ENCODE assay signal across 9 cellular contexts in the genomic region with DNA sequence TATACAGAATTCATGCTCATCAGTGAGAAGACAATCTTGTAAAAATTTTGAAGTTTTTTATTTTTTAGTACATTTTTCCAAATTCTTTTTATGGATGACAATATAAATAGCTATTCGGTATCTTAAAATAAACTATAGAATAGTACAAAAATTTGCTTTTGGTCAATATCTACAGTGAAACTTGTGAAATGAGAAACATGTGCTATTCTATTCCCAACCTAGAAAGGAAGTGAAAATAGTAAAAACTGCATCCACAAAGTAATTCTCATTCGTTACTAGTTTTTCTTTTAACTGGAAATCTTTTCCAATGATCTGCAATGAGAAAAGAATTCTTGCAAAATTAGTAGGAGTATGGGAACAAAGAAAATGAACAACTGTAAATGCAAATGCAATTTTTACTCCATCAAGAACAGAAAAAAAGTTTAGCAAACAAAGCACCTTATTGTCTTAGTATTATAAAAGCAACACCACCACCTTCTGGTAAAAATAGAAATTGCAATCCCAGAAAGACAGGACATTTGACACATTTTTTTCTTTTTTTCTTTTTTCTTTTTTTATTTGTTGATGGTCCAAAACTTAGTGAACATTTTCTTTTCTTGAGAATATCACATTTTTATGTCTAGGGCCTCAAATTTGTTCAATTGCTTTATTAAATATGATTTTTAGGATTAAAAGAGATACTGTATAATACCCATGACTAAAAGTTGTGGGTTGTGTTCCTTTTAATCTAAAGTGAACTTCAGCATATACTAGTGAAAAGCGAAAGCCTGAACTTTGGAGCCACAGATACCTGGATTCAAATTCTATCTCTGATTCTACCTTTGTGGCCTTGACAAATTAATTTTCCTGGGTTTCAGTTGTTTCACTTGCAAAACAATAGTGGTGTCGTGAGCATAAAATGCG.
A peak's percentile ranks its signal among the peaks of the same experiment; 100 is the strongest.
DNase-seq lines count a peak whose midpoint lies in the region; ATAC-seq, FAIRE-seq and TF ChIP-seq lines count a peak whose summit lies in the region.
"Had no signal": no experiment of that assay in that cellular context is flagged by ENCODE, and none has a peak within 500 bp of the region (broad histone marks: within the 10 kb centered on the region; RNA-seq: fewer than 3 reads in every experiment).

No MANE protein-coding gene starts in this region.

- FAIRE-seq in RCC 7860 (lab: Jason Lieb, UNC) = peak; percentile 51
- FAIRE-seq: islet of Langerhans had no signal

- WGBS in gastroesophageal sphincter (ENCODE audit: low coverage in 1 of 2), 2 donors = 76% methylated on average over 5 of the region's 5 CpGs

- DNase-seq in AG10803 (ENCODE audit: low read depth) (peak; percentile 9), RCC 7860 (ENCODE audit: low spot score) (no peak)
- DNase-seq in activated T-helper 1 cell treated with anti-CD3 and anti-CD28 coated beads, Interleukin-12 subunit alpha, Interleukin-12 subunit beta, Interleukin-2, Interleukin-4 antibody, amounts not matched to agents 30 ng/mL and 10 ng/mL and 1 ng/mL, durations not matched to agents 14 hours and 24 hours and 36 hours (ENCODE audit: low spot score) = no peak
- DNase-seq in NK-92 treated with Interleukin-12 subunit alpha and Interleukin-12 subunit beta, amount 100 ng/mL, for 24 hours (lab: John Stamatoyannopoulos, UW) = no peak
- no peak for DNase-seq in activated T-cell treated with anti-CD3 and anti-CD28 coated beads, Interleukin-2, amount 50 U/mL, for 1 hour

- TF ChIP-seq CTCF in AG10803 (conservative IDR thresholded peaks at IDR 0.05; ENCODE audit: low read length) (peak; percentile 36), gastroesophageal sphincter (IDR thresholded peaks at IDR 0.05) (peak in 3 of 4 experiments; percentile 23 to 40 (median 26))

- no peak for TF ChIP-seq POLR2A in gastroesophageal sphincter (IDR thresholded peaks at IDR 0.05)

- no peak overlapping the region for H3K4me3 Mint-ChIP-seq in activated T-helper 1 cell treated with anti-CD3 and anti-CD28 coated beads, Interleukin-12 subunit alpha, Interleukin-12 subunit beta, Interleukin-2, Interleukin-4 antibody, amounts not matched to agents 30 ng/mL and 10 ng/mL and 1 ng/mL, durations not matched to agents 14 hours and 24 hours and 36 hours

- peaks cover 0 to 14% (median 0%) of the 10 kb centered on the region in 3 donors for H3K9me3 ChIP-seq in gastroesophageal sphincter

- no peaks in the 10 kb centered on the region for H3K36me3 ChIP-seq in gastroesophageal sphincter

- intact Hi-C loops in activated T-helper 1 cell treated with anti-CD3 and anti-CD28 coated beads, Interleukin-12 subunit alpha, Interleukin-12 subunit beta, Interleukin-2, Interleukin-4 antibody, amounts not matched to agents 30 ng/mL and 10 ng/mL and 1 ng/mL, durations not matched to agents 14 hours and 24 hours and 36 hours (cut with micrococcal nuclease) = loop anchor here (1.0 to 2.0 kb wide), 2 partner anchors 245 to 281 kb away; no protein-coding TSS in a partner anchor

- H3K27me3 Mint-ChIP-seq in activated T-helper 1 cell treated with anti-CD3 and anti-CD28 coated beads, Interleukin-12 subunit alpha, Interleukin-12 subunit beta, Interleukin-2, Interleukin-4 antibody, amounts not matched to agents 30 ng/mL and 10 ng/mL and 1 ng/mL, durations not matched to agents 14 hours and 24 hours and 36 hours (ENCODE audit: insufficient read depth) = peaks cover 6% of the 10 kb centered on the region

- H3K4me3 ChIP-seq in AG10803 (ENCODE audit: low read length) = no peak overlapping the region
- no peak overlapping the region for H3K4me3 ChIP-seq in gastroesophageal sphincter

- TF ChIP-seq EP300 in gastroesophageal sphincter (IDR thresholded peaks at IDR 0.05) = no peak

- H3K27me3 ChIP-seq in gastroesophageal sphincter = no peaks in the 10 kb centered on the region

- no peak overlapping the region for H3K27ac Mint-ChIP-seq in activated T-helper 1 cell treated with anti-CD3 and anti-CD28 coated beads, Interleukin-12 subunit alpha, Interleukin-12 subunit beta, Interleukin-2, Interleukin-4 antibody, amounts not matched to agents 30 ng/mL and 10 ng/mL and 1 ng/mL, durations not matched to agents 14 hours and 24 hours and 36 hours

- H3K4me1 Mint-ChIP-seq in activated T-helper 1 cell treated with anti-CD3 and anti-CD28 coated beads, Interleukin-12 subunit alpha, Interleukin-12 subunit beta, Interleukin-2, Interleukin-4 antibody, amounts not matched to agents 30 ng/mL and 10 ng/mL and 1 ng/mL, durations not matched to agents 14 hours and 24 hours and 36 hours (ENCODE audit: low read depth) = no peaks in the 10 kb centered on the region

- ATAC-seq in GM18499 (IDR thresholded peaks at IDR 0.05; ENCODE audit: insufficient read depth, unreplicated experiment) (peak; percentile 76), HG03520 (IDR thresholded peaks at IDR 0.05; ENCODE audit: unreplicated experiment) (peak; percentile 50), gastroesophageal sphincter (no peak)

- H3K4me1 ChIP-seq in gastroesophageal sphincter = no peaks in the 10 kb centered on the region

- H3K36me3 Mint-ChIP-seq in activated T-helper 1 cell treated with anti-CD3 and anti-CD28 coated beads, Interleukin-12 subunit alpha, Interleukin-12 subunit beta, Interleukin-2, Interleukin-4 antibody, amounts not matched to agents 30 ng/mL and 10 ng/mL and 1 ng/mL, durations not matched to agents 14 hours and 24 hours and 36 hours (ENCODE audit: low read depth) = no peaks in the 10 kb centered on the region

- no peak overlapping the region for H3K27ac ChIP-seq in gastroesophageal sphincter

- H3K9me3 Mint-ChIP-seq in activated T-helper 1 cell treated with anti-CD3 and anti-CD28 coated beads, Interleukin-12 subunit alpha, Interleukin-12 subunit beta, Interleukin-2, Interleukin-4 antibody, amounts not matched to agents 30 ng/mL and 10 ng/mL and 1 ng/mL, durations not matched to agents 14 hours and 24 hours and 36 hours = no peaks in the 10 kb centered on the region
